Comparison of ENCODE assay signal across 19 cellular contexts in the genomic region with DNA sequence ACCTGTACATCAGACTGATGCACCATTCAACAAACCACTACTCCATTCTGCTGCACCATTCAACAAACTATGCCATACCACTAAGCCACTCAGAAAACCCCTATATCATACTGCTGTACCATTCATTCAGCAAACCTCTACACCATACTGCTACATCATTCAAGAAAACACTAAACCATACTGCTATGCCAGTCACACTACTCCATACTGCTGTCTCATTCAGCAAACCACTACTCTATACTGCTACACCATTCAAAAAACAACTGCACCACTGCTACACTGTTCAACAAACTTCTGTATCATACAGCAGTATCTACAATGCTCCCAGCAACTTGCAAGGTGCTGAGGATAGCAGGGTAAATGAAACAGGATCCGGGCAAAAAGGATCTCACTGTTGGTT.
"Had no signal": no experiment of that assay in that cellular context is flagged by ENCODE, and none has a peak within 500 bp of the region (broad histone marks: within the 10 kb centered on the region; RNA-seq: fewer than 3 reads in every experiment).

No MANE protein-coding gene starts in this region.

- H3K36me3 Mint-ChIP-seq: type B pancreatic cell had no signal

- H3K36me3 ChIP-seq: esophagus squamous epithelium, right atrium auricular region had no signal

- H3K27ac ChIP-seq: esophagus squamous epithelium, right atrium auricular region, SK-N-MC, testis had no signal

- DNase-seq: activated B cell treated with CpG ODN at 0.5 μM for 24 hours; activated CD4-positive, alpha-beta T cell treated with anti-CD3 and anti-CD28 coated beads, Interleukin-2, amount 10 ng/mL, durations not matched to agents 7 days and 5 days; activated CD8-positive, alpha-beta memory T cell treated with anti-CD3 and anti-CD28 coated beads, Interleukin-2, amount 50 U/mL, for 4 hours; activated gamma-delta T cell; activated T-cell treated with anti-CD3 and anti-CD28 coated beads, Interleukin-2, amount 50 U/mL, for 4 hours; effector memory CD8-positive, alpha-beta T cell; esophagus squamous epithelium; hippocampal formation; left cardiac atrium; mesendoderm; stimulated activated CD4-positive, alpha-beta T cell treated with anti-CD3 and anti-CD28 coated beads, Interleukin-15, amount 100 ng/mL, for 24 hours; stimulated activated CD4-positive, alpha-beta T cell treated with anti-CD3 and anti-CD28 coated beads, Interleukin-2, amount 100 ng/mL, for 48 hours; testis had no signal

- H3K4me3 ChIP-seq: esophagus squamous epithelium, right atrium auricular region, SK-N-MC, testis had no signal

- H3K4me3 Mint-ChIP-seq: activated B cell treated with CpG ODN at 0.5 μM for 24 hours; activated CD4-positive, alpha-beta T cell treated with anti-CD3 and anti-CD28 coated beads, Interleukin-2, amount 10 ng/mL, durations not matched to agents 7 days and 5 days; activated naive CD8-positive, alpha-beta T cell; activated T-cell treated with anti-CD3 and anti-CD28 coated beads, Interleukin-2, amount 50 U/mL, for 4 hours; effector memory CD8-positive, alpha-beta T cell; nephron; T-helper 2 cell treated with Interferon-gamma antibody and Interleukin-4, amounts not matched to agents 5 μg/mL and 100 μg/mL, for 36 hours; type B pancreatic cell had no signal

- H3K4me1 ChIP-seq: testis had no signal

- ATAC-seq: effector memory CD8-positive, alpha-beta T cell had no signal

- H3K27me3 Mint-ChIP-seq: activated B cell treated with CpG ODN at 0.5 μM for 24 hours; activated naive CD8-positive, alpha-beta T cell; effector memory CD8-positive, alpha-beta T cell had no signal

- H3K27me3 ChIP-seq: esophagus squamous epithelium, right atrium auricular region, testis had no signal

- H3K27ac Mint-ChIP-seq: activated B cell treated with CpG ODN at 0.5 μM for 24 hours; activated CD4-positive, alpha-beta T cell treated with anti-CD3 and anti-CD28 coated beads, Interleukin-2, amount 10 ng/mL, durations not matched to agents 7 days and 5 days; activated naive CD8-positive, alpha-beta T cell; effector memory CD8-positive, alpha-beta T cell; nephron; T-helper 2 cell treated with Interferon-gamma antibody and Interleukin-4, amounts not matched to agents 5 μg/mL and 100 μg/mL, for 36 hours; type B pancreatic cell had no signal

- H3K9me3 ChIP-seq: esophagus squamous epithelium, right atrium auricular region, testis had no signal

- H3K9me3 Mint-ChIP-seq: activated B cell treated with CpG ODN at 0.5 μM for 24 hours; activated CD4-positive, alpha-beta T cell treated with anti-CD3 and anti-CD28 coated beads, Interleukin-2, amount 10 ng/mL, durations not matched to agents 7 days and 5 days; activated T-cell treated with anti-CD3 and anti-CD28 coated beads, Interleukin-2, amount 50 U/mL, for 4 hours; effector memory CD8-positive, alpha-beta T cell; nephron; T-helper 2 cell treated with Interferon-gamma antibody and Interleukin-4, amounts not matched to agents 5 μg/mL and 100 μg/mL, for 36 hours; type B pancreatic cell had no signal
